ENCODE assay signal across 1 cellular context in the genomic region with DNA sequence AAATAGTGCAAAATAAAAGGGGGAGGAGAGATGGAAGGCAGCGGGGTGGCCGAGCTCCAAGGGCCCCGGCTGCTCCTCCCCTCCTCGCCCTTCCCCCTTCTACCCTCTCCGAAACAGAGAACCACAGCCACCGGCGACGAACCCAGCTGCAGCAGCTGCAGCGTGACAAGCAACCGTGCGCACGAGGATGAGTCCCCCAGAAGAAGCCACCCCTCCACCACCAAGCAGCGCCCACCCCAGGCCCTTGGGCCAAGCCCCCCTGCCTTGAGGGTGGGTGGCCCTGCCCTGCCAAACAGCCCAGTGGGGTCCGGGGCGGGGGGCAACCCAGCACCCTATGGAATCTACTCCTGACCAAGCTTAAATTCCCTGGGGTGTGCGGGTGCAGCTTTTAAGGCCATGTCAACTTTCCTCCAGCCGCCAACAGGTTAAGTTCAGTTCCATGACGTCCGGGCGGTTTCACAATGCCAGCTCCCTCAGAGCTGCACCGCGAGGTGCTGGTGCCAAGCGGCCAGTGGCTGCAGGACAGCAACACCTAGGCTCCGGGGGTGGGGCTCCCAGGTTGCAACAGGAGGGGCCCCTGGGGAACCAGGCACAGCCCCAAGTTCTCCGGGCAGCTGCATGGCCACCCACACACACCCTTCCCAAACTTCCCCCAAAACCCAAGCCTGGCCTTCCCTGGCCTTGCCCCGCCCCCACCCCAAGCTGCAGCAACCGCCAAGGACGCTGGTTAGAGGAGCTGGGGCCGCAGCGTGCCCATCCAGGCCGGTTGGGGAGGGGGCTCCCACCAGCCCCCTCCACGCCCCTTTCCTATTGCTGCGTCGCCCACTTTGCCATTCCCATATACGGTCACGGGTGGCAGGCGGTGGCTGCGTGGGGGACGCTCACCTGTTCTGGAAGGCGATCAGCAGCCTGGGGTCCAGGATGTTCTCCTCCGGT.
A peak's percentile ranks its signal among the peaks of the same experiment; 100 is the strongest.
TF ChIP-seq lines count a peak whose summit lies in the region.

No MANE protein-coding gene starts in this region.

TF ChIP-seq in HepG2, 621 proteins besides CTCF, POLR2A, EP300 and RAD21 (continued from another document and continues in another):
- TF ChIP-seq ZNF781 (CRISPR knock-in tag; IDR thresholded peaks at IDR 0.05; ENCODE audit: borderline replicate concordance, not compliant biosample characterization) (peak; percentile 50), ZNF607 (CRISPR knock-in tag; IDR thresholded peaks at IDR 0.05; ENCODE audit: borderline replicate concordance) (peak; percentile 82), LCORL (IDR thresholded peaks at IDR 0.05) (no peak), LCORL (CRISPR knock-in tag; IDR thresholded peaks at IDR 0.05) (peak; percentile 64), XBP1 (CRISPR knock-in tag; IDR thresholded peaks at IDR 0.05) (no peak), ZKSCAN8 (CRISPR knock-in tag; IDR thresholded peaks at IDR 0.05; ENCODE audit: borderline replicate concordance) (no peak), SATB2 (CRISPR knock-in tag; IDR thresholded peaks at IDR 0.05) (no peak), RBM39 (IDR thresholded peaks at IDR 0.05; ENCODE audit: low read depth, low read length, poor library complexity, severe bottlenecking) (peak; percentile 82), HIC2 (CRISPR knock-in tag; IDR thresholded peaks at IDR 0.05; ENCODE audit: low read depth) (peak; percentile 79), NCOR1 (IDR thresholded peaks at IDR 0.05; ENCODE audit: borderline replicate concordance, low read length) (no peak), ZSCAN30 (CRISPR knock-in tag; IDR thresholded peaks at IDR 0.05) (no peak), ZNF567 (CRISPR knock-in tag; IDR thresholded peaks at IDR 0.05; ENCODE audit: borderline replicate concordance) (no peak), KAT8 (CRISPR knock-in tag; IDR thresholded peaks at IDR 0.05) (no peak), ZNF501 (CRISPR knock-in tag; IDR thresholded peaks at IDR 0.05) (peak; percentile 62; the same call in 1 of the 2 replicates), GATAD1 (CRISPR knock-in tag; IDR thresholded peaks at IDR 0.05) (0 out of 2 replicates have a peak, but pooled peaks have one; percentile 21), NCOA1 (CRISPR knock-in tag; IDR thresholded peaks at IDR 0.05) (no peak), SP1 (IDR thresholded peaks at IDR 0.05) (no peak), SP1 (CRISPR knock-in tag; IDR thresholded peaks at IDR 0.05) (0 out of 2 replicates have a peak, but pooled peaks have one; percentile 20), FOSL2 (CRISPR knock-in tag; IDR thresholded peaks at IDR 0.05) (peak; percentile 23; the same call in 1 of the 2 replicates), SIN3A (IDR thresholded peaks at IDR 0.05; ENCODE audit: borderline replicate concordance, low read depth, low read length) (peak; percentile 80; the same call in 1 of the 2 replicates), ZXDC (CRISPR knock-in tag; IDR thresholded peaks at IDR 0.05) (no peak), RFXAP (CRISPR knock-in tag; IDR thresholded peaks at IDR 0.05; ENCODE audit: borderline replicate concordance) (no peak), USF2 (IDR thresholded peaks at IDR 0.05; ENCODE audit: low read depth, low read length) (no peak), USF2 (CRISPR knock-in tag; IDR thresholded peaks at IDR 0.05; ENCODE audit: borderline replicate concordance) (no peak), AGO2 (optimal IDR thresholded peaks at IDR 0.05; ENCODE audit: low read depth, low read length) (peak; percentile 90)
- TF ChIP-seq, protein P1, sequence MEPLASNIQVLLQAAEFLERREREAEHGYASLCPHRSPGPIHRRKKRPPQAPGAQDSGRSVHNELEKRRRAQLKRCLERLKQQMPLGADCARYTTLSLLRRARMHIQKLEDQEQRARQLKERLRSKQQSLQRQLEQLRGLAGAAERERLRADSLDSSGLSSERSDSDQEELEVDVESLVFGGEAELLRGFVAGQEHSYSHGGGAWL (CRISPR knock-in tag; IDR thresholded peaks at IDR 0.05): no peak
- TF ChIP-seq, protein P2, sequence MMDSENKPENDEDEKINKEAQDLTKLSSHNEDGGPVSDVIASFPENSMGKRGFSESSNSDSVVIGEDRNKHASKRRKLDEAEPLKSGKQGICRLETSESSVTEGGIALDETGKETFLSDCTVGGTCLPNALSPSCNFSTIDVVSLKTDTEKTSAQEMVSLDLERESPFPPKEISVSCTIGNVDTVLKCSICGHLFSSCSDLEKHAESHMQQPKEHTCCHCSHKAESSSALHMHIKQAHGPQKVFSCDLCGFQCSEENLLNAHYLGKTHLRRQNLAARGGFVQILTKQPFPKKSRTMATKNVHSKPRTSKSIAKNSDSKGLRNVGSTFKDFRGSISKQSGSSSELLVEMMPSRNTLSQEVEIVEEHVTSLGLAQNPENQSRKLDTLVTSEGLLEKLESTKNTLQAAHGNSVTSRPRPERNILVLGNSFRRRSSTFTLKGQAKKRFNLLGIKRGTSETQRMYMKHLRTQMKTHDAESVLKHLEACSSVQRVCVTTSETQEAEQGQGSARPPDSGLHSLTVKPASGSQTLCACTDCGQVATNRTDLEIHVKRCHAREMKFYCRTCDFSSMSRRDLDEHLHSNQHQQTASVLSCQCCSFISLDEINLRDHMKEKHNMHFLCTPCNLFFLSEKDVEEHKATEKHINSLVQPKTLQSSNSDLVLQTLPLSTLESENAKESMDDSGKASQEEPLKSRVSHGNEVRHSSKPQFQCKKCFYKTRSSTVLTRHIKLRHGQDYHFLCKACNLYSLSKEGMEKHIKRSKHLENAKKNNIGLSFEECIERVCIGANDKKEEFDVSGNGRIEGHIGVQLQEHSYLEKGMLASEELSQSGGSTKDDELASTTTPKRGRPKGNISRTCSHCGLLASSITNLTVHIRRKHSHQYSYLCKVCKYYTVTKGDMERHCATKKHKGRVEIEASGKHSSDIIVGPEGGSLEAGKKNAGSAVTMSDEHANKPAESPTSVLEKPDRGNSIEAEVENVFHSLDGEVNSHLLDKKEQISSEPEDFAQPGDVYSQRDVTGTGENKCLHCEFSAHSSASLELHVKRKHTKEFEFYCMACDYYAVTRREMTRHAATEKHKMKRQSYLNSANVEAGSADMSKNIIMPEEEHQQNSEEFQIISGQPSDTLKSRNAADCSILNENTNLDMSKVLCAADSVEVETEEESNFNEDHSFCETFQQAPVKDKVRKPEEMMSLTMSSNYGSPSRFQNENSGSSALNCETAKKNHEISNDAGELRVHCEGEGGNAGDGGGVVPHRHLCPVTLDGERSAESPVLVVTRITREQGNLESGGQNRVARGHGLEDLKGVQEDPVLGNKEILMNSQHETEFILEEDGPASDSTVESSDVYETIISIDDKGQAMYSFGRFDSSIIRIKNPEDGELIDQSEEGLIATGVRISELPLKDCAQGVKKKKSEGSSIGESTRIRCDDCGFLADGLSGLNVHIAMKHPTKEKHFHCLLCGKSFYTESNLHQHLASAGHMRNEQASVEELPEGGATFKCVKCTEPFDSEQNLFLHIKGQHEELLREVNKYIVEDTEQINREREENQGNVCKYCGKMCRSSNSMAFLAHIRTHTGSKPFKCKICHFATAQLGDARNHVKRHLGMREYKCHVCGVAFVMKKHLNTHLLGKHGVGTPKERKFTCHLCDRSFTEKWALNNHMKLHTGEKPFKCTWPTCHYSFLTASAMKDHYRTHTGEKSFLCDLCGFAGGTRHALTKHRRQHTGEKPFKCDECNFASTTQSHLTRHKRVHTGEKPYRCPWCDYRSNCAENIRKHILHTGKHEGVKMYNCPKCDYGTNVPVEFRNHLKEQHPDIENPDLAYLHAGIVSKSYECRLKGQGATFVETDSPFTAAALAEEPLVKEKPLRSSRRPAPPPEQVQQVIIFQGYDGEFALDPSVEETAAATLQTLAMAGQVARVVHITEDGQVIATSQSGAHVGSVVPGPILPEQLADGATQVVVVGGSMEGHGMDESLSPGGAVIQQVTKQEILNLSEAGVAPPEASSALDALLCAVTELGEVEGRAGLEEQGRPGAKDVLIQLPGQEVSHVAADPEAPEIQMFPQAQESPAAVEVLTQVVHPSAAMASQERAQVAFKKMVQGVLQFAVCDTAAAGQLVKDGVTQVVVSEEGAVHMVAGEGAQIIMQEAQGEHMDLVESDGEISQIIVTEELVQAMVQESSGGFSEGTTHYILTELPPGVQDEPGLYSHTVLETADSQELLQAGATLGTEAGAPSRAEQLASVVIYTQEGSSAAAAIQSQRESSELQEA (CRISPR knock-in tag; IDR thresholded peaks at IDR 0.05; ENCODE audit: not compliant biosample characterization): no peak
- TF ChIP-seq, protein P3, sequence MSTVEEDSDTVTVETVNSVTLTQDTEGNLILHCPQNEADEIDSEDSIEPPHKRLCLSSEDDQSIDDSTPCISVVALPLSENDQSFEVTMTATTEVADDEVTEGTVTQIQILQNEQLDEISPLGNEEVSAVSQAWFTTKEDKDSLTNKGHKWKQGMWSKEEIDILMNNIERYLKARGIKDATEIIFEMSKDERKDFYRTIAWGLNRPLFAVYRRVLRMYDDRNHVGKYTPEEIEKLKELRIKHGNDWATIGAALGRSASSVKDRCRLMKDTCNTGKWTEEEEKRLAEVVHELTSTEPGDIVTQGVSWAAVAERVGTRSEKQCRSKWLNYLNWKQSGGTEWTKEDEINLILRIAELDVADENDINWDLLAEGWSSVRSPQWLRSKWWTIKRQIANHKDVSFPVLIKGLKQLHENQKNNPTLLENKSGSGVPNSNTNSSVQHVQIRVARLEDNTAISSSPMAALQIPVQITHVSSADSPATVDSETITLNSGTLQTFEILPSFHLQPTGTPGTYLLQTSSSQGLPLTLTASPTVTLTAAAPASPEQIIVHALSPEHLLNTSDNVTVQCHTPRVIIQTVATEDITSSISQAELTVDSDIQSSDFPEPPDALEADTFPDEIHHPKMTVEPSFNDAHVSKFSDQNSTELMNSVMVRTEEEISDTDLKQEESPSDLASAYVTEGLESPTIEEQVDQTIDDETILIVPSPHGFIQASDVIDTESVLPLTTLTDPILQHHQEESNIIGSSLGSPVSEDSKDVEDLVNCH (CRISPR knock-in tag; IDR thresholded peaks at IDR 0.05): no peak
- TF ChIP-seq, protein P4, sequence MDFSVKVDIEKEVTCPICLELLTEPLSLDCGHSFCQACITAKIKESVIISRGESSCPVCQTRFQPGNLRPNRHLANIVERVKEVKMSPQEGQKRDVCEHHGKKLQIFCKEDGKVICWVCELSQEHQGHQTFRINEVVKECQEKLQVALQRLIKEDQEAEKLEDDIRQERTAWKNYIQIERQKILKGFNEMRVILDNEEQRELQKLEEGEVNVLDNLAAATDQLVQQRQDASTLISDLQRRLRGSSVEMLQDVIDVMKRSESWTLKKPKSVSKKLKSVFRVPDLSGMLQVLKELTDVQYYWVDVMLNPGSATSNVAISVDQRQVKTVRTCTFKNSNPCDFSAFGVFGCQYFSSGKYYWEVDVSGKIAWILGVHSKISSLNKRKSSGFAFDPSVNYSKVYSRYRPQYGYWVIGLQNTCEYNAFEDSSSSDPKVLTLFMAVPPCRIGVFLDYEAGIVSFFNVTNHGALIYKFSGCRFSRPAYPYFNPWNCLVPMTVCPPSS (IDR thresholded peaks at IDR 0.05): no peak
